In the genomic region with DNA sequence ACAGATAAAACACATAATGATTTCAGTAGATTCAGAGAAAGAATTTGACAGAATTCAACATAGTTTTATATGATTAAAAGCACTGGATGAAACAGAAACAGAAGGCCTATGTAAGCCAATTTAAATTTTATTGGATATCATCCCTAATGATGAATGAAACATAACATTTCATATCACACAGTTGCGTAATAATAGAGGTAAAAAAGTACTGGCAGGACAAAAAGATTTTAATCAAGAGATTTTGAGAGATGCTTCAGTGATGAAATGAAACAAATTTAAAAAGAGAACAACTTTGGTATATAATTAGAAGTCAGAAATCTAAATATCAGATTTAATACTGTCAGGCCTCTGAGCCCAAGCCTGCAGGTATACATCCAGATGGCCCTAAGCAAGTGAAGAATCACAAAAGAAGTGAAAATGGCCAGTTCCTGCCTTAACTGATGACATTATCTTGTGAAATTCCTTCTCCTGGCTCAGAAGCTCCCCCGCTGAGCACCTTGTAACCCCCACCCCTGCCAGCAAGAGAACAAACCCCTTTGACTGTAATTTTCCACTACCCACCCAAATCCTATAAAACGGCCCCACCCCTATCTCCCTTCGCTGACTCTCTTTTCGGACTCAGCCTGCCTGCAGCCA, we compare ENCODE assay signal across 2 cellular contexts.
TF ChIP-seq lines count a peak whose summit lies in the region.
"Not testable (repeated sequence)": the region's sequence is repeated elsewhere in the genome, so short reads cannot be mapped to it uniquely, and the experiment has no call there.

No MANE protein-coding gene starts in this region.

TF ChIP-seq in IMR-90, 13 proteins besides CTCF, POLR2A, EP300 and RAD21:
- TF ChIP-seq CEBPB (IDR thresholded peaks at IDR 0.05; ENCODE audit: low read depth, low read length): peak; percentile 46; the same call in 1 of the 2 replicates

TF ChIP-seq in K562, 482 proteins besides CTCF, POLR2A, EP300 and RAD21:
- TF ChIP-seq CEBPB (tag; IDR thresholded peaks at IDR 0.05) (peak; percentile 48), CEBPG (tag; conservative IDR thresholded peaks at IDR 0.05 in 1 of 2, IDR thresholded peaks at IDR 0.05 in 1 of 2) (peak in 1 of 2 experiments; percentile 53; a peak in 1 of 4 replicates)
- TF ChIP-seq CEBPG (CRISPR knock-in tag; IDR thresholded peaks at IDR 0.05): not testable (repeated sequence)
